16 cellular contexts compared by ENCODE assay signal in the genomic region with DNA sequence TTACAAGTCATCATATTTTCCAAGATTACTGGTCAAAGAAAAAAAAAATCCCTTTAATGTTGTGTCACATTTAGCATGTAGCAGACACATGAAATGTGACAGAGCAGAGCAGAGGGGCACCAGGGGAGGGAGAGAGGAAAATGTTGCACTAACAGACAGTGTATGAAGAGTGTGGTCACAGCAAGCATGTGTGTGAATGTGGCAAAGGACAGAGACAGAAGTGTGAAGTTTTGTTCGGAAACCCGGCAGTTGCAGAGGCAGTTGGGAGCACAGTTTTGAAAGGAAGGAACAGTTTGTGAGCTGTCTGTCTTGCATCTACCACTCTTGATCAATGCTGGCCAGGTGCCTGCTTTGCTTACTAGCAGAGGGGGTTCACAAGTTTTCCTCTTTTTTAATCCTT.
DNase-seq lines count a peak whose midpoint lies in the region; ATAC-seq, FAIRE-seq and TF ChIP-seq lines count a peak whose summit lies in the region.
"Had no signal": no experiment of that assay in that cellular context is flagged by ENCODE, and none has a peak within 500 bp of the region (broad histone marks: within the 10 kb centered on the region; RNA-seq: fewer than 3 reads in every experiment).

No MANE protein-coding gene starts in this region.

- H3K4me3 Mint-ChIP-seq in activated T-cell treated with anti-CD3 and anti-CD28 coated beads, Interleukin-2, amount 50 U/mL, for 72 hours = no peak overlapping the region
- H3K4me3 Mint-ChIP-seq in central memory CD8-positive, alpha-beta T cell = peak overlapping the region; percentile 30
- peak overlapping the region; percentile 20 for H3K4me3 Mint-ChIP-seq in stimulated activated effector memory CD8-positive, alpha-beta T cell treated with anti-CD3 and anti-CD28 coated beads, Interleukin-12 subunit alpha, Interleukin-12 subunit beta, amount 100 ng/mL, for 72 hours

- peak in 1 of 2 donors; percentile 32 for ATAC-seq in activated T-cell treated with anti-CD3 and anti-CD28 coated beads, Interleukin-2, amount 50 U/mL, for 72 hours (replicated peaks in 1 of 2)
- peak; percentile 76 for ATAC-seq in central memory CD8-positive, alpha-beta T cell (replicated peaks; ENCODE audit: extremely low read depth, poor library complexity, severe bottlenecking)
- peak; percentile 66 for ATAC-seq in stimulated activated effector memory CD8-positive, alpha-beta T cell treated with anti-CD3 and anti-CD28 coated beads, Interleukin-12 subunit alpha, Interleukin-12 subunit beta, amount 100 ng/mL, for 72 hours

- no peaks in the 10 kb centered on the region for H3K27me3 Mint-ChIP-seq in activated T-cell treated with anti-CD3 and anti-CD28 coated beads, Interleukin-2, amount 50 U/mL, for 72 hours (ENCODE audit: low read depth)
- H3K27me3 Mint-ChIP-seq in central memory CD8-positive, alpha-beta T cell = no peaks in the 10 kb centered on the region

- peak overlapping the region; percentile 6 for H3K27ac Mint-ChIP-seq in activated T-cell treated with anti-CD3 and anti-CD28 coated beads, Interleukin-2, amount 50 U/mL, for 72 hours
- peak overlapping the region; percentile 87 for H3K27ac Mint-ChIP-seq in central memory CD8-positive, alpha-beta T cell (ENCODE audit: low read depth)
- peak overlapping the region; percentile 87 for H3K27ac Mint-ChIP-seq in stimulated activated effector memory CD8-positive, alpha-beta T cell treated with anti-CD3 and anti-CD28 coated beads, Interleukin-12 subunit alpha, Interleukin-12 subunit beta, amount 100 ng/mL, for 72 hours

- no peak for DNase-seq in activated T-cell treated with anti-CD3 and anti-CD28 coated beads, Interleukin-2, amount 50 U/mL, for 72 hours
- DNase-seq in activated T-cell treated with anti-CD3 and anti-CD28 coated beads, Interleukin-2, amount 50 U/mL, for 1 hour = no peak
- DNase-seq in GM12892 (ENCODE audit: insufficient read length) (no peak), glomerular visceral epithelial cell (ENCODE audit: extremely low spot score) (no peak), globus pallidus (ENCODE audit: low spot score) (no peak)
- peak in 1 of 2 donors; percentile 9 for DNase-seq in central memory CD8-positive, alpha-beta T cell (ENCODE audit: low spot score in 2 of 2)
- DNase-seq in stimulated activated effector memory CD8-positive, alpha-beta T cell treated with anti-CD3 and anti-CD28 coated beads, Interleukin-12 subunit alpha, Interleukin-12 subunit beta, amount 100 ng/mL, for 72 hours (ENCODE audit: low spot score in 2 of 2) = no peak
- DNase-seq: BE2C, Caco-2, DMS53, HCEC 1CT, KG1, NCI-H1092, NCI-H2107, SJCRH30 had no signal

- H3K36me3 Mint-ChIP-seq in activated T-cell treated with anti-CD3 and anti-CD28 coated beads, Interleukin-2, amount 50 U/mL, for 72 hours (ENCODE audit: insufficient read depth in 2 of 2) = peaks cover 6 to 13% of the 10 kb centered on the region in 2 donors
- peaks cover 18% of the 10 kb centered on the region for H3K36me3 Mint-ChIP-seq in central memory CD8-positive, alpha-beta T cell (ENCODE audit: insufficient read depth)
- H3K36me3 Mint-ChIP-seq in stimulated activated effector memory CD8-positive, alpha-beta T cell treated with anti-CD3 and anti-CD28 coated beads, Interleukin-12 subunit alpha, Interleukin-12 subunit beta, amount 100 ng/mL, for 72 hours = peaks cover 51% of the 10 kb centered on the region

- TF ChIP-seq POLR2A in GM12892 (IDR thresholded peaks at IDR 0.05; ENCODE audit: low read depth, low read length) = no peak

- no peaks in the 10 kb centered on the region for H3K9me3 Mint-ChIP-seq in activated T-cell treated with anti-CD3 and anti-CD28 coated beads, Interleukin-2, amount 50 U/mL, for 72 hours
- no peaks in the 10 kb centered on the region for H3K9me3 Mint-ChIP-seq in central memory CD8-positive, alpha-beta T cell
- no peaks in the 10 kb centered on the region for H3K9me3 Mint-ChIP-seq in stimulated activated effector memory CD8-positive, alpha-beta T cell treated with anti-CD3 and anti-CD28 coated beads, Interleukin-12 subunit alpha, Interleukin-12 subunit beta, amount 100 ng/mL, for 72 hours

- FAIRE-seq in GM12892 (lab: Jason Lieb, UNC) = peak; percentile 48
- FAIRE-seq: GM19239 had no signal

- H3K4me1 Mint-ChIP-seq in activated T-cell treated with anti-CD3 and anti-CD28 coated beads, Interleukin-2, amount 50 U/mL, for 72 hours (ENCODE audit: low read depth) = peaks cover 25% of the 10 kb centered on the region
- H3K4me1 Mint-ChIP-seq in central memory CD8-positive, alpha-beta T cell = peaks cover 33% of the 10 kb centered on the region
- peaks cover 43% of the 10 kb centered on the region for H3K4me1 Mint-ChIP-seq in stimulated activated effector memory CD8-positive, alpha-beta T cell treated with anti-CD3 and anti-CD28 coated beads, Interleukin-12 subunit alpha, Interleukin-12 subunit beta, amount 100 ng/mL, for 72 hours

Comparison
In these comparisons a context has a peak if more than half of its experiments do, and no peak if none do; other contexts are left out.
1. H3K27ac Mint-ChIP-seq: peak in every context shown above with its lines; median percentile 87 in central memory CD8-positive, alpha-beta T cell; 87 in stimulated activated effector memory CD8-positive, alpha-beta T cell treated with anti-CD3 and anti-CD28 coated beads, Interleukin-12 subunit alpha, Interleukin-12 subunit beta, amount 100 ng/mL, for 72 hours; 6 in activated T-cell treated with anti-CD3 and anti-CD28 coated beads, Interleukin-2, amount 50 U/mL, for 72 hours.
2. H3K4me3 Mint-ChIP-seq: peak in central memory CD8-positive, alpha-beta T cell (single experiment) and stimulated activated effector memory CD8-positive, alpha-beta T cell treated with anti-CD3 and anti-CD28 coated beads, Interleukin-12 subunit alpha, Interleukin-12 subunit beta, amount 100 ng/mL, for 72 hours (single experiment); none in activated T-cell treated with anti-CD3 and anti-CD28 coated beads, Interleukin-2, amount 50 U/mL, for 72 hours (0 of 2).